Comparison of ENCODE assay signal across 28 cellular contexts in the genomic region with DNA sequence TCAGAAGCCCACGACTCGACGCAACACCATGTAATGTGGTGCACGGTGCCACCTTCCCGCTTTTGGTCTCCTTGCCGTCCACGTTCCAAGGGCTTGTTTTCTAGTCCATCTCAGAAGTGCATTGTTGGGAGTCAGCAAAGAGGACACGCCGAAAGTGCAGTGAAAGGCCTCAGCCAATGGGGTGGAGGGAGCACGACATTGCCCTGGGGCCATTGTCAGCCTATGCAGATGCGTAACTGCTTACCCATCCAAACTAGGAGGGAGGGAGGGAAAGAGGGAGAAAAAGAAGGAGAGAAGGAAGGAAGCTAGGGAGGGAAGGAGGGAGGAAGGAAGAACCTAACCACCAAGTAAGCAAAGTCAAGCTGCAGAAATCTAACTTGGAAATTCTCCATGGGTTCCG.
"Had no signal": no experiment of that assay in that cellular context is flagged by ENCODE, and none has a peak within 500 bp of the region (broad histone marks: within the 10 kb centered on the region; RNA-seq: fewer than 3 reads in every experiment).

No MANE protein-coding gene starts in this region.

- H3K36me3 ChIP-seq: esophagus muscularis mucosa, gastroesophageal sphincter, heart right ventricle, lower lobe of right lung, ovary, thoracic aorta, upper lobe of left lung, uterus had no signal

- H3K4me1 ChIP-seq: foreskin keratinocyte, lower lobe of right lung, psoas muscle, tibial nerve, upper lobe of left lung, uterus had no signal

- DNase-seq: dermis blood vessel endothelial cell; effector memory CD4-positive, alpha-beta T cell; foreskin keratinocyte; heart right ventricle; hippocampal formation; islet precursor cell; kidney glomerular epithelial cell; left colon; left ventricle myocardium superior; lower lobe of right lung; natural killer cell; occipital lobe; ovary; posterior cingulate gyrus; psoas muscle; right cardiac atrium; stimulated activated CD4-positive, alpha-beta T cell treated with anti-CD3 and anti-CD28 coated beads, Interleukin-15, amount 100 ng/mL, for 24 hours; stimulated activated CD4-positive, alpha-beta T cell treated with anti-CD3 and anti-CD28 coated beads, Interleukin-2, amount 100 ng/mL, for 48 hours; stimulated activated naive B cell treated with anti-CD40 and anti-IgM and Interleukin-4, amounts not matched to agents 10 μg/mL and 1 μg/mL and 100 μg/mL, for 72 hours; upper lobe of left lung; uterus had no signal

- H3K4me3 Mint-ChIP-seq: natural killer cell; stimulated activated naive B cell treated with anti-CD40 and anti-IgM and Interleukin-4, amounts not matched to agents 10 μg/mL and 1 μg/mL and 100 μg/mL, for 72 hours; stimulated activated naive CD8-positive, alpha-beta T cell treated with anti-CD3 and anti-CD28 coated beads, Interleukin-15, Interleukin-2, amounts not matched to agents 100 ng/mL and 50 ng/mL, for 24 hours had no signal

- H3K4me1 Mint-ChIP-seq: natural killer cell; stimulated activated naive B cell treated with anti-CD40 and anti-IgM and Interleukin-4, amounts not matched to agents 10 μg/mL and 1 μg/mL and 100 μg/mL, for 72 hours had no signal

- H3K36me3 Mint-ChIP-seq: natural killer cell had no signal

- ATAC-seq: foreskin keratinocyte; gastroesophageal sphincter; heart right ventricle; left colon; left ventricle myocardium superior; lower lobe of right lung; natural killer cell; psoas muscle; right cardiac atrium; stimulated activated naive B cell treated with anti-CD40 and anti-IgM and Interleukin-4, amounts not matched to agents 10 μg/mL and 1 μg/mL and 100 μg/mL, for 72 hours had no signal

- H3K27ac Mint-ChIP-seq: natural killer cell; stimulated activated naive B cell treated with anti-CD40 and anti-IgM and Interleukin-4, amounts not matched to agents 10 μg/mL and 1 μg/mL and 100 μg/mL, for 72 hours; stimulated activated naive CD8-positive, alpha-beta T cell treated with anti-CD3 and anti-CD28 coated beads, Interleukin-15, Interleukin-2, amounts not matched to agents 100 ng/mL and 50 ng/mL, for 24 hours had no signal

- H3K27me3 ChIP-seq: esophagus muscularis mucosa, foreskin keratinocyte, gastroesophageal sphincter, heart right ventricle, ovary, tibial nerve, upper lobe of left lung, uterus had no signal

- H3K4me3 ChIP-seq: coronary artery, esophagus muscularis mucosa, gastroesophageal sphincter, heart right ventricle, lower lobe of right lung, ovary, psoas muscle, skin epidermis, thoracic aorta, tibial nerve, upper lobe of left lung, uterus had no signal

- H3K9me3 Mint-ChIP-seq: natural killer cell; stimulated activated naive B cell treated with anti-CD40 and anti-IgM and Interleukin-4, amounts not matched to agents 10 μg/mL and 1 μg/mL and 100 μg/mL, for 72 hours; stimulated activated naive CD8-positive, alpha-beta T cell treated with anti-CD3 and anti-CD28 coated beads, Interleukin-15, Interleukin-2, amounts not matched to agents 100 ng/mL and 50 ng/mL, for 24 hours had no signal

- H3K9me3 ChIP-seq: esophagus muscularis mucosa, gastroesophageal sphincter, heart right ventricle, lower lobe of right lung, ovary, psoas muscle, thoracic aorta, tibial nerve, upper lobe of left lung, uterus had no signal

- H3K27me3 Mint-ChIP-seq: stimulated activated naive B cell treated with anti-CD40 and anti-IgM and Interleukin-4, amounts not matched to agents 10 μg/mL and 1 μg/mL and 100 μg/mL, for 72 hours; stimulated activated naive CD8-positive, alpha-beta T cell treated with anti-CD3 and anti-CD28 coated beads, Interleukin-15, Interleukin-2, amounts not matched to agents 100 ng/mL and 50 ng/mL, for 24 hours had no signal

- H3K27ac ChIP-seq: coronary artery, foreskin keratinocyte, gastroesophageal sphincter, heart right ventricle, lower lobe of right lung, ovary, psoas muscle, skin epidermis, thoracic aorta, tibial nerve, upper lobe of left lung, uterus had no signal
